In genomic region chr4:112296949-112297483, GRCh38 we compare ENCODE assay signal across 8 cellular contexts. TPM values are rescaled to one million over a fixed set of nuclear protein-coding genes. Genes with fewer than 3 reads are reported as not detected.
DNase-seq lines count a peak whose midpoint lies in the region; ATAC-seq and TF ChIP-seq lines count a peak whose summit lies in the region.

ALPK1 (plus strand) TSS chr4:112297369.

- H3F3A ChIP-seq in SU-DHL-6 (ENCODE audit: insufficient read depth): no peaks in the 10 kb centered on the region

- no peaks in the 10 kb centered on the region for H3K9me2 ChIP-seq in SU-DHL-6 (replicated peaks; ENCODE audit: insufficient read depth, low read length)

- peak within 1 kb of the TSS; percentile 83 for H2AFZ ChIP-seq in SU-DHL-6 (ENCODE audit: low read depth, low read length, severe bottlenecking)

- H3K36me3 ChIP-seq in SU-DHL-6 (ENCODE audit: low read length) (no peaks in the 10 kb centered on the region), esophagus (ENCODE audit: control insufficient read depth in 2 of 2, insufficient read depth in 2 of 2, low read length in 1 of 2) (no peaks in the 10 kb centered on the region), neutrophil (no peaks in the 10 kb centered on the region)

- H3K27ac ChIP-seq in SU-DHL-6 (ENCODE audit: low read depth, low read length): no peak within 1 kb of the TSS
- peak within 1 kb of the TSS; percentile 24 to 88 for H3K27ac ChIP-seq in esophagus (ENCODE audit: low read depth in 2 of 2, low read length in 1 of 2)
- H3K27ac ChIP-seq in neutrophil: peak within 1 kb of the TSS; percentile 93

- TF ChIP-seq CTCF in SU-DHL-6 (IDR thresholded peaks at IDR 0.05; ENCODE audit: insufficient read depth, low read length, poor library complexity, severe bottlenecking): no peak
- TF ChIP-seq CTCF in neutrophil (IDR thresholded peaks at IDR 0.05): no peak

- ATAC-seq in GM21367 (IDR thresholded peaks at IDR 0.05; ENCODE audit: unreplicated experiment) (peak; percentile 90), HG03575 (IDR thresholded peaks at IDR 0.05; ENCODE audit: extremely low read depth, insufficient number of reproducible peaks, low FRiP score, unreplicated experiment) (peak; percentile 76)

- H3K27me3 ChIP-seq in SU-DHL-6 (ENCODE audit: low read length) (no peaks in the 10 kb centered on the region), esophagus (ENCODE audit: control insufficient read depth in 1 of 2, insufficient read depth in 2 of 2, low read length in 2 of 2) (no peaks in the 10 kb centered on the region), neutrophil (no peaks in the 10 kb centered on the region)

- H3K4me1 ChIP-seq in esophagus (ENCODE audit: control insufficient read depth in 2 of 2, insufficient read depth in 2 of 2, low read length in 1 of 2) (no peaks in the 10 kb centered on the region), neutrophil (ENCODE audit: control insufficient read depth in 1 of 2, insufficient read depth in 1 of 2, low read depth in 1 of 2, low read length in 1 of 2) (peaks cover 46 to 58% of the 10 kb centered on the region in 2 experiments)

- no peaks in the 10 kb centered on the region for H3K9me3 ChIP-seq in SU-DHL-6 (ENCODE audit: insufficient read depth, low read length)
- H3K9me3 ChIP-seq in esophagus (ENCODE audit: control insufficient read depth in 2 of 2, insufficient read depth in 1 of 2, low read depth in 1 of 2, low read length in 1 of 2): no peaks in the 10 kb centered on the region
- no peaks in the 10 kb centered on the region for H3K9me3 ChIP-seq in neutrophil

- H3K4me2 ChIP-seq in SU-DHL-6 (ENCODE audit: low read depth, low read length, poor library complexity, severe bottlenecking): peak within 1 kb of the TSS; percentile 57

- DNase-seq in DMS53 (lab: John Stamatoyannopoulos, UW) (peak; percentile 70), NCI-H187 treated with DMSO at 0.1 percent for 48 hours (lab: John Stamatoyannopoulos, UW) (no peak)
- no peak for DNase-seq in stimulated activated CD4-positive, alpha-beta T cell treated with anti-CD3 and anti-CD28 coated beads, Interleukin-4, amount 100 ng/mL, for 24 hours

- peak within 1 kb of the TSS; percentile 27 for H3K9ac ChIP-seq in SU-DHL-6 (ENCODE audit: low read length)

- H3K79me2 ChIP-seq in SU-DHL-6 (ENCODE audit: insufficient read depth, low read length): no peaks in the 10 kb centered on the region

- no peak within 1 kb of the TSS for H3K4me3 ChIP-seq in SU-DHL-6 (ENCODE audit: insufficient read depth, low read length, poor library complexity, severe bottlenecking)
- peak within 1 kb of the TSS in 1 of 2 donors; percentile 52 for H3K4me3 ChIP-seq in esophagus (ENCODE audit: low read depth in 1 of 2, low read length in 2 of 2)
- H3K4me3 ChIP-seq in neutrophil (ENCODE audit: low read depth in 1 of 2, low read length in 1 of 2): peak within 1 kb of the TSS; percentile 69 to 81

- no peaks in the 10 kb centered on the region for H4K20me1 ChIP-seq in SU-DHL-6 (ENCODE audit: low read depth, low read length)

- 0 to 1% methylated on average over 3 of the region's 3 CpGs for WGBS in esophagus, 2 donors

RNA-seq across cellular contexts. Expression of gene ALPK1, which starts in this region (rescaled TPM):
- 1 to 10 TPM; 4.2 to 6.3 TPM for polyA plus RNA-seq in esophagus
